Comparison of ENCODE assay signal across 14 cellular contexts in genomic region chr11:75403983-75404658, GRCh38. TPM values are rescaled to one million over a fixed set of nuclear protein-coding genes. Genes with fewer than 3 reads are reported as not detected.
DNase-seq lines count a peak whose midpoint lies in the region; ATAC-seq and TF ChIP-seq lines count a peak whose summit lies in the region.
"Had no signal": no experiment of that assay in that cellular context is flagged by ENCODE, and none has a peak within 500 bp of the region (broad histone marks: within the 10 kb centered on the region; RNA-seq: fewer than 3 reads in every experiment).

No MANE protein-coding gene starts in this region.

- H3K4me1 ChIP-seq in breast epithelium = no peaks in the 10 kb centered on the region

- in situ Hi-C loops in brain microvascular endothelial cell (cut with HindIII; ENCODE audit: low pct_ligation_motif_present, low sequenced_read_pairs) = no loop called here

- BruUV-seq in MCF 10A (replicated peaks; lab: Mats Ljungman, UMichigan) = no TSS peak

- CTCF ChIA-PET in MCF 10A (lab: Yijun Ruan, JAX) = interaction anchor here (0.7 to 1.2 kb wide), 2 partner anchors 15 to 91 kb away, joined by 3 to 4 read pairs; no protein-coding TSS in a partner anchor
- CTCF ChIA-PET in RWPE1 (lab: Yijun Ruan, JAX) = no interaction called here

- ATAC-seq in stimulated activated naive CD8-positive, alpha-beta T cell treated with anti-CD3 and anti-CD28 coated beads, Interleukin-15, Interleukin-2, amounts not matched to agents 100 U/mL and 50 U/mL, for 24 hours = peak; percentile 48
- no peak for ATAC-seq in HG03196 (IDR thresholded peaks at IDR 0.05; ENCODE audit: unreplicated experiment)

- H3K9me3 Mint-ChIP-seq in MCF 10A (ENCODE audit: unreplicated experiment) = no peaks in the 10 kb centered on the region
- H3K9me3 Mint-ChIP-seq in chondrocyte (ENCODE audit: low read depth) = no peaks in the 10 kb centered on the region

- TF ChIP-seq POLR2A in breast epithelium (IDR thresholded peaks at IDR 0.05) = no peak

- no peak for DNase-seq in MCF 10A (ENCODE audit: unreplicated experiment)
- DNase-seq in breast epithelium (ENCODE audit: low spot score in 2 of 2) = no peak
- no peak for DNase-seq in RWPE1 (ENCODE audit: low spot score)
- DNase-seq in chondrocyte (ENCODE audit: low spot score) = no peak
- peak; percentile 33 for DNase-seq in stimulated activated naive CD8-positive, alpha-beta T cell treated with anti-CD3 and anti-CD28 coated beads, Interleukin-15, Interleukin-2, amounts not matched to agents 100 U/mL and 50 U/mL, for 24 hours
- DNase-seq in brain microvascular endothelial cell = no peak
- no peak for DNase-seq in ureter (ENCODE audit: low spot score)
- DNase-seq: AML-193; DMS79; foreskin fibroblast; mesendoderm; NCI-H2029; stimulated activated CD8-positive, alpha-beta memory T cell treated with anti-CD3 and anti-CD28 coated beads, Interleukin-4, amount 100 ng/mL, for 48 hours had no signal

- H3K27ac ChIP-seq in breast epithelium = no peak overlapping the region
- H3K27ac ChIP-seq in RWPE1 = peak overlapping the region; percentile 51
- no peak overlapping the region for H3K27ac ChIP-seq in brain microvascular endothelial cell

- H3K4me3 ChIP-seq in breast epithelium = no peak overlapping the region
- H3K4me3 ChIP-seq in brain microvascular endothelial cell (ENCODE audit: low read depth, low read length) = no peak overlapping the region

- intact Hi-C loops in MCF 10A (cut with micrococcal nuclease) = no loop called here
- intact Hi-C loops in breast epithelium (cut with DNase I; ENCODE audit: low total_unique reads) = no loop called here

- peak overlapping the region; percentile 16 for H3K27ac Mint-ChIP-seq in MCF 10A (ENCODE audit: low read depth, unreplicated experiment)
- H3K27ac Mint-ChIP-seq in chondrocyte (ENCODE audit: unreplicated experiment) = peak overlapping the region; percentile 77

- H3K9me3 ChIP-seq in breast epithelium = no peaks in the 10 kb centered on the region

- POLR2A ChIA-PET in MCF 10A (lab: Yijun Ruan, JAX) (no interaction called here), RWPE1 (lab: Yijun Ruan, JAX; ENCODE audit: low non-redundant PET) (no interaction called here)

- no peak for TF ChIP-seq CTCF in MCF 10A (IDR thresholded peaks at IDR 0.05; ENCODE audit: unreplicated experiment)
- TF ChIP-seq CTCF in breast epithelium (IDR thresholded peaks at IDR 0.05) = no peak
- no peak for TF ChIP-seq CTCF in RWPE1 (conservative IDR thresholded peaks at IDR 0.05; ENCODE audit: low read depth)
- no peak for TF ChIP-seq CTCF in chondrocyte (IDR thresholded peaks at IDR 0.05)
- no peak for TF ChIP-seq CTCF in brain microvascular endothelial cell (IDR thresholded peaks at IDR 0.05; ENCODE audit: low read depth, low read length, missing control alignments)

- no peaks in the 10 kb centered on the region for H3K27me3 ChIP-seq in breast epithelium
- H3K27me3 ChIP-seq in brain microvascular endothelial cell (replicated peaks) = no peaks in the 10 kb centered on the region

- peak overlapping the region; percentile 21 for H3K4me3 Mint-ChIP-seq in MCF 10A (ENCODE audit: unreplicated experiment)
- no peak overlapping the region for H3K4me3 Mint-ChIP-seq in chondrocyte (ENCODE audit: unreplicated experiment)

- H3K4me1 Mint-ChIP-seq in MCF 10A (ENCODE audit: insufficient read depth, unreplicated experiment) = peaks cover 36% of the 10 kb centered on the region
- H3K4me1 Mint-ChIP-seq in chondrocyte (ENCODE audit: low read depth) = peaks cover 50% of the 10 kb centered on the region

- H3K27me3 Mint-ChIP-seq in MCF 10A (ENCODE audit: insufficient read depth, unreplicated experiment) (no peaks in the 10 kb centered on the region), chondrocyte (ENCODE audit: low read depth) (no peaks in the 10 kb centered on the region)

- H3K36me3 ChIP-seq in breast epithelium (no peaks in the 10 kb centered on the region), brain microvascular endothelial cell (replicated peaks) (peaks cover 84% of the 10 kb centered on the region)

- H3K36me3 Mint-ChIP-seq in MCF 10A (ENCODE audit: insufficient read depth, unreplicated experiment) = peaks cover 95% of the 10 kb centered on the region
- H3K36me3 Mint-ChIP-seq in chondrocyte (ENCODE audit: low read depth) = peaks cover 46% of the 10 kb centered on the region

RNA-seq across cellular contexts. Expression of gene RPS3, which starts 4.8 kb away (rescaled TPM):
- total RNA-seq in MCF 10A (2022) (3,172 and 3,444 TPM in 2 replicates), breast epithelium (1,000 to 10,000 TPM; 1,024 to 2,406 (median 1,978) TPM), chondrocyte (1,466 to 1,585 TPM (median 1,486 TPM) in 3 replicates), ureter (3,031 TPM)

RNA-seq across cellular contexts. Expression of gene KLHL35, which starts 28.9 kb away (rescaled TPM):
- total RNA-seq in MCF 10A (2022) (not detected in 2 replicates), breast epithelium (1 to 10 TPM; 1.6 to 2.7 (median 2.6) TPM), chondrocyte (6.3 to 12.5 TPM (median 10.1 TPM) in 3 replicates), ureter (1.5 TPM)

RNA-seq across cellular contexts. Expression of gene ARRB1, which starts 52.7 kb away (rescaled TPM):
- total RNA-seq in MCF 10A (2022) (0.44 and 0.98 TPM in 2 replicates), breast epithelium (10 to 100 TPM; 31.2 to 64.0 (median 42.3) TPM), chondrocyte (14.4 to 19.1 TPM (median 16.6 TPM) in 3 replicates), ureter (53.4 TPM)
